Comparison of ENCODE assay signal across 19 cellular contexts in the genomic region with DNA sequence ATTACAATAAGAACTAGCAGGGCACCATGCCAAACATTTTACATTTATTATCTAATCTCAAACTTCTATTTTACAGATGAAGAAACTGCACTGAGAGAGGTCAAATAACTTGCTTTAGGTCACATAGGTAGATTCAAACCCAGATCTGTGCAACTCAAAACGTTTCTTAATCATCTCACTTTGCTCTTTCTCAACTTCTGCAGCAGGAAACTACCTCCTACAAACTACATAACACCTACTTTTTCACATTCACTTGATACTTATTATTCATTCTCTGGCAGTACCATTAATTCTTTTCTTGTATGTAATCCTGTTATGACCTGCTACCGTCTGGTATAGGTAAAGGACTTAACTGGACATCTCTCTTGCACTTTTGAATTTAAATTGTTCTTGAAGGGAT.
"Had no signal": no experiment of that assay in that cellular context is flagged by ENCODE, and none has a peak within 500 bp of the region (broad histone marks: within the 10 kb centered on the region; RNA-seq: fewer than 3 reads in every experiment).

No MANE protein-coding gene starts in this region.

- H3K9me3 ChIP-seq: left ventricle myocardium inferior, neutrophil, pancreas, psoas muscle, upper lobe of right lung had no signal

- H3K4me3 Mint-ChIP-seq: activated naive CD8-positive, alpha-beta T cell treated with anti-CD3 and anti-CD28 coated beads for 36 hours; mesothelial cell of epicardium; natural killer cell treated with Interleukin-12 subunit alpha and Interleukin-12 subunit beta and Interleukin-15 and Interleukin-18, amount 100 ng/mL, for 72 hours; WTC11 had no signal

- ATAC-seq: natural killer cell treated with Interleukin-12 subunit alpha and Interleukin-12 subunit beta and Interleukin-15 and Interleukin-18, amount 100 ng/mL, for 72 hours; psoas muscle; right cardiac atrium; WTC11 had no signal

- DNase-seq: activated CD4-positive, alpha-beta T cell treated with anti-CD3 and anti-CD28 coated beads, Interleukin-2, amount 50 U/mL, for 48 hours; activated naive CD4-positive, alpha-beta T cell treated with Interleukin-2 at 50 U/mL for 16 hours; activated naive CD8-positive, alpha-beta T cell treated with anti-CD3 and anti-CD28 coated beads for 36 hours; activated T-cell treated with anti-CD3 and anti-CD28 coated beads, Interleukin-2, amount 50 U/mL, for 48 hours; kidney; left ventricle myocardium inferior; pancreas; psoas muscle; right cardiac atrium; stimulated activated CD4-positive, alpha-beta T cell treated with anti-CD3 and anti-CD28 coated beads, Interleukin-4, amount 100 ng/mL, for 24 hours; stimulated activated naive CD4-positive, alpha-beta T cell treated with Interleukin-2 at 50 U/mL for 16 hours; T-helper 9 cell; upper lobe of right lung had no signal

- H3K27ac Mint-ChIP-seq: activated naive CD8-positive, alpha-beta T cell treated with anti-CD3 and anti-CD28 coated beads for 36 hours; mesothelial cell of epicardium; natural killer cell treated with Interleukin-12 subunit alpha and Interleukin-12 subunit beta and Interleukin-15 and Interleukin-18, amount 100 ng/mL, for 72 hours; WTC11 had no signal

- H3K4me3 ChIP-seq: coronary artery, left ventricle myocardium inferior, pancreas, psoas muscle, upper lobe of right lung had no signal

- H3K27ac ChIP-seq: coronary artery, foreskin keratinocyte, left ventricle myocardium inferior, neutrophil, psoas muscle, upper lobe of right lung had no signal

- H3K27me3 ChIP-seq: foreskin keratinocyte, neutrophil, pancreas, upper lobe of right lung had no signal

- H3K9me3 Mint-ChIP-seq: activated naive CD8-positive, alpha-beta T cell treated with anti-CD3 and anti-CD28 coated beads for 36 hours; mesothelial cell of epicardium; natural killer cell treated with Interleukin-12 subunit alpha and Interleukin-12 subunit beta and Interleukin-15 and Interleukin-18, amount 100 ng/mL, for 72 hours had no signal

- H3K36me3 Mint-ChIP-seq: activated naive CD8-positive, alpha-beta T cell treated with anti-CD3 and anti-CD28 coated beads for 36 hours; WTC11 had no signal

- H3K36me3 ChIP-seq: left ventricle myocardium inferior, neutrophil, pancreas, upper lobe of right lung had no signal
